Comparison of ENCODE assay signal across 13 cellular contexts in genomic region chr7:46131916-46132795, GRCh38.
DNase-seq lines count a peak whose midpoint lies in the region; ATAC-seq and TF ChIP-seq lines count a peak whose summit lies in the region.
"Had no signal": no experiment of that assay in that cellular context is flagged by ENCODE, and none has a peak within 500 bp of the region (broad histone marks: within the 10 kb centered on the region; RNA-seq: fewer than 3 reads in every experiment).

No MANE protein-coding gene starts in this region.

- peak overlapping the region; percentile 14 for H2BK5ac ChIP-seq in mesenchymal stem cell (ENCODE audit: low read depth, low read length, poor library complexity, severe bottlenecking)

- H3K18ac ChIP-seq in mesenchymal stem cell (ENCODE audit: low read depth in 1 of 2, low read length in 2 of 2): peak overlapping the region in 1 of 2 experiments; percentile 41

- peak; percentile 35 for TF ChIP-seq RAD21 in Ishikawa (IDR thresholded peaks at IDR 0.05; ENCODE audit: low read depth)

- no peaks in the 10 kb centered on the region for H3K27me3 ChIP-seq in mesenchymal stem cell (ENCODE audit: control insufficient read depth in 1 of 2, insufficient read depth in 1 of 2, low read length in 2 of 2)
- no peaks in the 10 kb centered on the region for H3K27me3 ChIP-seq in ascending aorta
- H3K27me3 ChIP-seq: heart left ventricle had no signal

- intact Hi-C loops in ascending aorta (cut with DNase I): no loop called here

- no peak overlapping the region for H2BK15ac ChIP-seq in mesenchymal stem cell (ENCODE audit: low read depth, poor library complexity, severe bottlenecking)

- no peak for TF ChIP-seq EP300 in Ishikawa (IDR thresholded peaks at IDR 0.05; ENCODE audit: borderline replicate concordance)

- in situ Hi-C loops in Caki2 (cut with HindIII; ENCODE audit: low pct_unique_long_range_greater_than_20kb, low sequenced_read_pairs): no loop called here

- no peaks in the 10 kb centered on the region for H3K36me3 Mint-ChIP-seq in activated CD8-positive, alpha-beta memory T cell treated with anti-CD3 and anti-CD28 coated beads, Interleukin-2, amount 10 ng/mL, durations not matched to agents 7 days and 5 days

- H2BK120ac ChIP-seq in mesenchymal stem cell (ENCODE audit: low read depth, low read length): no peak overlapping the region

- H3K14ac ChIP-seq in mesenchymal stem cell (ENCODE audit: low read length in 2 of 2): peak overlapping the region in 1 of 2 experiments; percentile 23

- peak overlapping the region in 1 of 2 experiments; percentile 11 for H3K4ac ChIP-seq in mesenchymal stem cell (ENCODE audit: low read depth in 1 of 2, low read length in 2 of 2)

- H3K4me2 ChIP-seq in mesenchymal stem cell (ENCODE audit: low read length, poor library complexity, severe bottlenecking): no peak overlapping the region

- H2AK5ac ChIP-seq in mesenchymal stem cell (ENCODE audit: low read length, severe bottlenecking): peak overlapping the region; percentile 95

- DNase-seq in Caki2 (ENCODE audit: low read depth) (peak; percentile 70), cardiac fibroblast (ENCODE audit: low read depth in 2 of 2) (peak in 1 of 2 donors; percentile 9), mesenchymal stem cell (peak; percentile 21), NCI-H1105 treated with DMSO at 0.1 percent for 48 hours (lab: John Stamatoyannopoulos, UW) (no peak), ascending aorta (ENCODE audit: low spot score in 2 of 2) (no peak), GOT3 (lab: John Stamatoyannopoulos, UW) (no peak)
- no peak for DNase-seq in activated CD8-positive, alpha-beta memory T cell treated with anti-CD3 and anti-CD28 coated beads, Interleukin-2, amount 10 ng/mL, durations not matched to agents 7 days and 5 days
- DNase-seq: aorta; heart left ventricle; naive thymus-derived CD8-positive, alpha-beta T cell; stimulated activated CD4-positive, alpha-beta T cell treated with anti-CD3 and anti-CD28 coated beads, Interleukin-2, amount 100 ng/mL, for 24 hours had no signal

- no peak overlapping the region for H3K9ac ChIP-seq in mesenchymal stem cell (ENCODE audit: low read length)

- H3K27ac Mint-ChIP-seq in activated CD8-positive, alpha-beta memory T cell treated with anti-CD3 and anti-CD28 coated beads, Interleukin-2, amount 10 ng/mL, durations not matched to agents 7 days and 5 days: no peak overlapping the region
- H3K27ac Mint-ChIP-seq: naive thymus-derived CD8-positive, alpha-beta T cell had no signal

- no peaks in the 10 kb centered on the region for H3K9me3 Mint-ChIP-seq in activated CD8-positive, alpha-beta memory T cell treated with anti-CD3 and anti-CD28 coated beads, Interleukin-2, amount 10 ng/mL, durations not matched to agents 7 days and 5 days (ENCODE audit: low read depth)

- no peaks in the 10 kb centered on the region for H3K36me3 ChIP-seq in mesenchymal stem cell (ENCODE audit: control insufficient read depth in 1 of 2, insufficient read depth in 2 of 2, low read depth in 1 of 2, low read length in 2 of 2)
- H3K36me3 ChIP-seq in ascending aorta: no peaks in the 10 kb centered on the region
- H3K36me3 ChIP-seq: heart left ventricle had no signal

- no peaks in the 10 kb centered on the region for H3K79me1 ChIP-seq in mesenchymal stem cell (replicated peaks; ENCODE audit: low read length, poor library complexity, severe bottlenecking)

- TF ChIP-seq CTCF in cardiac fibroblast (IDR thresholded peaks at IDR 0.05; ENCODE audit: low read depth, low read length) (peak; percentile 20), ascending aorta (IDR thresholded peaks at IDR 0.05) (no peak)

- H3K23ac ChIP-seq in mesenchymal stem cell (ENCODE audit: low read length in 2 of 2): no peak overlapping the region

- CTCF ChIA-PET in activated CD8-positive, alpha-beta memory T cell treated with anti-CD3 and anti-CD28 coated beads, Interleukin-2, amount 10 ng/mL, durations not matched to agents 7 days and 5 days (lab: Charles Lee): no interaction called here

- peaks cover 10% of the 10 kb centered on the region for H3K4me1 ChIP-seq in mesenchymal stem cell (ENCODE audit: control insufficient read depth, insufficient read depth, low read depth, low read length)
- no peaks in the 10 kb centered on the region for H3K4me1 ChIP-seq in ascending aorta

- H3K9me3 ChIP-seq in mesenchymal stem cell (ENCODE audit: control insufficient read depth, low read length) (no peaks in the 10 kb centered on the region), ascending aorta (no peaks in the 10 kb centered on the region)
- H3K9me3 ChIP-seq: heart left ventricle had no signal

- no peak overlapping the region for H3K4me3 Mint-ChIP-seq in activated CD8-positive, alpha-beta memory T cell treated with anti-CD3 and anti-CD28 coated beads, Interleukin-2, amount 10 ng/mL, durations not matched to agents 7 days and 5 days
- H3K4me3 Mint-ChIP-seq: naive thymus-derived CD8-positive, alpha-beta T cell had no signal

- H2AFZ ChIP-seq in mesenchymal stem cell (ENCODE audit: low read depth, low read length): no peak overlapping the region

- H3K4me3 ChIP-seq in cardiac fibroblast (replicated peaks in 1 of 2; ENCODE audit: low read depth in 2 of 2, low read length in 2 of 2): no peak overlapping the region
- no peak overlapping the region for H3K4me3 ChIP-seq in mesenchymal stem cell (ENCODE audit: insufficient read depth in 1 of 2, low read depth in 1 of 2, low read length in 2 of 2)
- no peak overlapping the region for H3K4me3 ChIP-seq in ascending aorta
- H3K4me3 ChIP-seq: heart left ventricle, SK-N-MC had no signal

- peak overlapping the region; percentile 56 for H4K8ac ChIP-seq in mesenchymal stem cell (ENCODE audit: low read length)

- peak overlapping the region; percentile 49 to 83 for H2BK12ac ChIP-seq in mesenchymal stem cell (ENCODE audit: low read length in 2 of 2)

- ATAC-seq in activated CD8-positive, alpha-beta memory T cell treated with anti-CD3 and anti-CD28 coated beads, Interleukin-2, amount 10 ng/mL, durations not matched to agents 7 days and 5 days: no peak
- ATAC-seq: heart left ventricle; naive thymus-derived CD8-positive, alpha-beta T cell had no signal

- peak overlapping the region; percentile 73 for H3K27ac ChIP-seq in mesenchymal stem cell (ENCODE audit: low read length, poor library complexity, severe bottlenecking)
- H3K27ac ChIP-seq in ascending aorta: no peak overlapping the region
- H3K27ac ChIP-seq: heart left ventricle, SK-N-MC had no signal

- H4K91ac ChIP-seq in mesenchymal stem cell (ENCODE audit: low read length): peak overlapping the region; percentile 66

- WGBS in mesenchymal stem cell: 81% methylated on average over 8 of the region's 8 CpGs

- H3K27me3 Mint-ChIP-seq in activated CD8-positive, alpha-beta memory T cell treated with anti-CD3 and anti-CD28 coated beads, Interleukin-2, amount 10 ng/mL, durations not matched to agents 7 days and 5 days: no peaks in the 10 kb centered on the region

- H3K4me1 Mint-ChIP-seq in activated CD8-positive, alpha-beta memory T cell treated with anti-CD3 and anti-CD28 coated beads, Interleukin-2, amount 10 ng/mL, durations not matched to agents 7 days and 5 days: no peaks in the 10 kb centered on the region
- H3K4me1 Mint-ChIP-seq: naive thymus-derived CD8-positive, alpha-beta T cell had no signal

TF ChIP-seq in Ishikawa, 13 proteins besides CTCF, POLR2A, EP300 and RAD21:
- TF ChIP-seq MAX (IDR thresholded peaks at IDR 0.05): peak; percentile 43; the same call in 1 of the 2 replicates
- no peak for TF ChIP-seq TAF1 (IDR thresholded peaks at IDR 0.05; ENCODE audit: low read depth)

Comparison
In these comparisons a context has a peak if more than half of its experiments do, and no peak if none do; other contexts are left out.
1. DNase-seq: peak in Caki2 (single experiment) and mesenchymal stem cell (single experiment); none in NCI-H1105 treated with DMSO at 0.1 percent for 48 hours (single experiment), ascending aorta (0 of 2), activated CD8-positive, alpha-beta memory T cell treated with anti-CD3 and anti-CD28 coated beads, Interleukin-2, amount 10 ng/mL, durations not matched to agents 7 days and 5 days (single experiment) and GOT3 (single experiment).